ENCODE assay signal across 1 cellular context in the genomic region with DNA sequence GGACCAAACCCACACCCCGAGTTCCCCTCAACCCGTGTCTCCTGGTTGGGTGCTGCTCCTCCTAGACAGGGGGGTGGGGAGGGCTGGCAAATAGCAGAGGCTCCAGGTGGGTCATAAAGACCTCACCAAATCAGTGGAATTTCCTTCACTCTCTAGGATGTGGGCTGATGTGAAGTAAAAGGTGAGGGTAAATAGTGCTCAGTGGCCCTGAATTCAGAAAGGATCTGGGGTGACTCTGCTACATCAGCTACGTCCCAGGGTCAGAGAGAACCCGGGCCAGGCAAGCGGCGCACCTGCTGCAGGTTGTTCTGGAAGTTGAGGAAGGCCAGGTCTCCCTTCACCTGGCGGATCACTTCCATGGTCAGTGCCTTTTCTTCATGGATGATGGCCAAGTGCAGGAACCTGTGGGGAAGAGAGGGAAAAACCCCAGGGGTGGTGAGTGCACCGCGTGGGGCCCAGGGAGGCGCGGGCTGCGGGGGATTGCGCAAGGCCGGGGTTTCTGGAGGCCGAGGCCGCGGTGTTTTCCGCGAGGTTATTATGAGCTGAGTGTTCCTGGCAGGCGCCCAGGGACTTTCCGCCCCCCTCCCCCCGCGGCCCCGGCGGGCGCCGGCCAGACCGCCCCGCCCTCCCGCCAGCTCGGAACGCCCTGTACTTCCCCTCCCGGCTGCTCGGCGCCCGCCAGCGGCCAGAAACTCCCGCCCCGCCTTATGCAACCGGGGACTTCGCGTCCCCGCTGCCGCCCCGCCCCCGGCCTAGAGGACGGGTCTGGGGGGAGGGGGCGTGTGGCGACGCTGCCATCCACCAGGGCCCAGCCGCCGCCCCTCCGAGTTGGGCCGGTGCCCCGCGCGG.
TF ChIP-seq lines count a peak whose summit lies in the region.

No MANE protein-coding gene starts in this region.

TF ChIP-seq in HepG2, 621 proteins besides CTCF, POLR2A, EP300 and RAD21 (continued from another document and continues in another):
- TF ChIP-seq, protein P1, sequence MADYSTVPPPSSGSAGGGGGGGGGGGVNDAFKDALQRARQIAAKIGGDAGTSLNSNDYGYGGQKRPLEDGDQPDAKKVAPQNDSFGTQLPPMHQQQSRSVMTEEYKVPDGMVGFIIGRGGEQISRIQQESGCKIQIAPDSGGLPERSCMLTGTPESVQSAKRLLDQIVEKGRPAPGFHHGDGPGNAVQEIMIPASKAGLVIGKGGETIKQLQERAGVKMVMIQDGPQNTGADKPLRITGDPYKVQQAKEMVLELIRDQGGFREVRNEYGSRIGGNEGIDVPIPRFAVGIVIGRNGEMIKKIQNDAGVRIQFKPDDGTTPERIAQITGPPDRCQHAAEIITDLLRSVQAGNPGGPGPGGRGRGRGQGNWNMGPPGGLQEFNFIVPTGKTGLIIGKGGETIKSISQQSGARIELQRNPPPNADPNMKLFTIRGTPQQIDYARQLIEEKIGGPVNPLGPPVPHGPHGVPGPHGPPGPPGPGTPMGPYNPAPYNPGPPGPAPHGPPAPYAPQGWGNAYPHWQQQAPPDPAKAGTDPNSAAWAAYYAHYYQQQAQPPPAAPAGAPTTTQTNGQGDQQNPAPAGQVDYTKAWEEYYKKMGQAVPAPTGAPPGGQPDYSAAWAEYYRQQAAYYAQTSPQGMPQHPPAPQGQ (CRISPR knock-in tag; IDR thresholded peaks at IDR 0.05; ENCODE audit: borderline replicate concordance), result peak; percentile 96
- TF ChIP-seq MAF1 (CRISPR knock-in tag; IDR thresholded peaks at IDR 0.05; ENCODE audit: borderline replicate concordance), result peak; percentile 97
- TF ChIP-seq, protein P2, sequence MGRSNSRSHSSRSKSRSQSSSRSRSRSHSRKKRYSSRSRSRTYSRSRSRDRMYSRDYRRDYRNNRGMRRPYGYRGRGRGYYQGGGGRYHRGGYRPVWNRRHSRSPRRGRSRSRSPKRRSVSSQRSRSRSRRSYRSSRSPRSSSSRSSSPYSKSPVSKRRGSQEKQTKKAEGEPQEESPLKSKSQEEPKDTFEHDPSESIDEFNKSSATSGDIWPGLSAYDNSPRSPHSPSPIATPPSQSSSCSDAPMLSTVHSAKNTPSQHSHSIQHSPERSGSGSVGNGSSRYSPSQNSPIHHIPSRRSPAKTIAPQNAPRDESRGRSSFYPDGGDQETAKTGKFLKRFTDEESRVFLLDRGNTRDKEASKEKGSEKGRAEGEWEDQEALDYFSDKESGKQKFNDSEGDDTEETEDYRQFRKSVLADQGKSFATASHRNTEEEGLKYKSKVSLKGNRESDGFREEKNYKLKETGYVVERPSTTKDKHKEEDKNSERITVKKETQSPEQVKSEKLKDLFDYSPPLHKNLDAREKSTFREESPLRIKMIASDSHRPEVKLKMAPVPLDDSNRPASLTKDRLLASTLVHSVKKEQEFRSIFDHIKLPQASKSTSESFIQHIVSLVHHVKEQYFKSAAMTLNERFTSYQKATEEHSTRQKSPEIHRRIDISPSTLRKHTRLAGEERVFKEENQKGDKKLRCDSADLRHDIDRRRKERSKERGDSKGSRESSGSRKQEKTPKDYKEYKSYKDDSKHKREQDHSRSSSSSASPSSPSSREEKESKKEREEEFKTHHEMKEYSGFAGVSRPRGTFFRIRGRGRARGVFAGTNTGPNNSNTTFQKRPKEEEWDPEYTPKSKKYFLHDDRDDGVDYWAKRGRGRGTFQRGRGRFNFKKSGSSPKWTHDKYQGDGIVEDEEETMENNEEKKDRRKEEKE (IDR thresholded peaks at IDR 0.05), result no peak
- peak; percentile 97 for TF ChIP-seq ZNF772 (CRISPR knock-in tag; IDR thresholded peaks at IDR 0.05)
- peak; percentile 82; the same call in 1 of the 2 replicates for TF ChIP-seq ZNF790 (CRISPR knock-in tag; IDR thresholded peaks at IDR 0.05; ENCODE audit: borderline replicate concordance)
- TF ChIP-seq ZNF75D (CRISPR knock-in tag; IDR thresholded peaks at IDR 0.05; ENCODE audit: borderline replicate concordance), result peak; percentile 62; the same call in 1 of the 2 replicates
- TF ChIP-seq MTA3 (CRISPR knock-in tag; IDR thresholded peaks at IDR 0.05), result no peak
- peak; percentile 98 for TF ChIP-seq TBX2 (CRISPR knock-in tag; IDR thresholded peaks at IDR 0.05; ENCODE audit: borderline replicate concordance)
- TF ChIP-seq ZNF670 (CRISPR knock-in tag; IDR thresholded peaks at IDR 0.05; ENCODE audit: borderline replicate concordance), result peak; percentile 99
- TF ChIP-seq ZNF839 (CRISPR knock-in tag; IDR thresholded peaks at IDR 0.05; ENCODE audit: borderline replicate concordance), result peak; percentile 95
- TF ChIP-seq, protein P3, sequence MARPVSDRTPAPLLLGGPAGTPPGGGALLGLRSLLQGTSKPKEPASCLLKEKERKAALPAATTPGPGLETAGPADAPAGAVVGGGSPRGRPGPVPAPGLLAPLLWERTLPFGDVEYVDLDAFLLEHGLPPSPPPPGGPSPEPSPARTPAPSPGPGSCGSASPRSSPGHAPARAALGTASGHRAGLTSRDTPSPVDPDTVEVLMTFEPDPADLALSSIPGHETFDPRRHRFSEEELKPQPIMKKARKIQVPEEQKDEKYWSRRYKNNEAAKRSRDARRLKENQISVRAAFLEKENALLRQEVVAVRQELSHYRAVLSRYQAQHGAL (CRISPR knock-in tag; IDR thresholded peaks at IDR 0.05; ENCODE audit: not compliant biosample characterization), result peak; percentile 95
- no peak for TF ChIP-seq RFX1 (IDR thresholded peaks at IDR 0.05)
- peak; percentile 74; the same call in 1 of the 2 replicates for TF ChIP-seq ZNF709 (CRISPR knock-in tag; IDR thresholded peaks at IDR 0.05)
- TF ChIP-seq ZNF282 (IDR thresholded peaks at IDR 0.05; ENCODE audit: partially characterized antibody), result no peak
- TF ChIP-seq FOXK1 (CRISPR knock-in tag; IDR thresholded peaks at IDR 0.05; ENCODE audit: borderline replicate concordance, low read depth), result peak; percentile 99
- no peak; the same call in 1 of the 2 replicates for TF ChIP-seq HMGA1 (CRISPR knock-in tag; conservative IDR thresholded peaks at IDR 0.05)
- TF ChIP-seq ONECUT2 (CRISPR knock-in tag; IDR thresholded peaks at IDR 0.05), result peak; percentile 72; the same call in 1 of the 2 replicates
- peak; percentile 85 for TF ChIP-seq MIER2 (CRISPR knock-in tag; IDR thresholded peaks at IDR 0.05)
- peak; percentile 93 for TF ChIP-seq MAZ (IDR thresholded peaks at IDR 0.05; ENCODE audit: borderline replicate concordance, low read depth, low read length)
- TF ChIP-seq MAZ (CRISPR knock-in tag; IDR thresholded peaks at IDR 0.05; ENCODE audit: low read depth), result peak; percentile 93
- TF ChIP-seq ZNF547 (CRISPR knock-in tag; IDR thresholded peaks at IDR 0.05), result peak; percentile 78; the same call in 1 of the 2 replicates
- no peak for TF ChIP-seq GABPA (IDR thresholded peaks at IDR 0.05; ENCODE audit: low read depth, low read length)
- no peak for TF ChIP-seq GABPA (CRISPR knock-in tag; IDR thresholded peaks at IDR 0.05; ENCODE audit: low read depth)
- TF ChIP-seq, protein P4, sequence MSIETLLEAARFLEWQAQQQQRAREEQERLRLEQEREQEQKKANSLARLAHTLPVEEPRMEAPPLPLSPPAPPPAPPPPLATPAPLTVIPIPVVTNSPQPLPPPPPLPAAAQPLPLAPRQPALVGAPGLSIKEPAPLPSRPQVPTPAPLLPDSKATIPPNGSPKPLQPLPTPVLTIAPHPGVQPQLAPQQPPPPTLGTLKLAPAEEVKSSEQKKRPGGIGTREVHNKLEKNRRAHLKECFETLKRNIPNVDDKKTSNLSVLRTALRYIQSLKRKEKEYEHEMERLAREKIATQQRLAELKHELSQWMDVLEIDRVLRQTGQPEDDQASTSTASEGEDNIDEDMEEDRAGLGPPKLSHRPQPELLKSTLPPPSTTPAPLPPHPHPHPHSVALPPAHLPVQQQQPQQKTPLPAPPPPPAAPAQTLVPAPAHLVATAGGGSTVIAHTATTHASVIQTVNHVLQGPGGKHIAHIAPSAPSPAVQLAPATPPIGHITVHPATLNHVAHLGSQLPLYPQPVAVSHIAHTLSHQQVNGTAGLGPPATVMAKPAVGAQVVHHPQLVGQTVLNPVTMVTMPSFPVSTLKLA (IDR thresholded peaks at IDR 0.05), result peak; percentile 61
- TF ChIP-seq ZNF224 (CRISPR knock-in tag; IDR thresholded peaks at IDR 0.05), result peak; percentile 97
- peak; percentile 47; the same call in 1 of the 2 replicates for TF ChIP-seq TAF1 (CRISPR knock-in tag; IDR thresholded peaks at IDR 0.05)
- no peak; the same call in none of the 2 replicates for TF ChIP-seq ARID2 (CRISPR knock-in tag; IDR thresholded peaks at IDR 0.05; ENCODE audit: borderline replicate concordance)
- TF ChIP-seq, protein P5, sequence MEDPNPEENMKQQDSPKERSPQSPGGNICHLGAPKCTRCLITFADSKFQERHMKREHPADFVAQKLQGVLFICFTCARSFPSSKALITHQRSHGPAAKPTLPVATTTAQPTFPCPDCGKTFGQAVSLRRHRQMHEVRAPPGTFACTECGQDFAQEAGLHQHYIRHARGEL (CRISPR knock-in tag; IDR thresholded peaks at IDR 0.05), result no peak; the same call in 1 of the 2 replicates
- TF ChIP-seq MED8 (CRISPR knock-in tag; IDR thresholded peaks at IDR 0.05; ENCODE audit: insufficient replicate concordance), result peak; percentile 89
- TF ChIP-seq FIP1L1 (IDR thresholded peaks at IDR 0.05; ENCODE audit: borderline replicate concordance, insufficient read depth, low read depth, low read length), result no peak; the same call in 1 of the 2 replicates
- TF ChIP-seq CBX1 (IDR thresholded peaks at IDR 0.05; ENCODE audit: low read depth), result peak; percentile 98
- peak; percentile 73 for TF ChIP-seq PHF8 (CRISPR knock-in tag; IDR thresholded peaks at IDR 0.05)
- TF ChIP-seq ZNF317 (CRISPR knock-in tag; IDR thresholded peaks at IDR 0.05), result peak; percentile 94
- TF ChIP-seq, protein P6, sequence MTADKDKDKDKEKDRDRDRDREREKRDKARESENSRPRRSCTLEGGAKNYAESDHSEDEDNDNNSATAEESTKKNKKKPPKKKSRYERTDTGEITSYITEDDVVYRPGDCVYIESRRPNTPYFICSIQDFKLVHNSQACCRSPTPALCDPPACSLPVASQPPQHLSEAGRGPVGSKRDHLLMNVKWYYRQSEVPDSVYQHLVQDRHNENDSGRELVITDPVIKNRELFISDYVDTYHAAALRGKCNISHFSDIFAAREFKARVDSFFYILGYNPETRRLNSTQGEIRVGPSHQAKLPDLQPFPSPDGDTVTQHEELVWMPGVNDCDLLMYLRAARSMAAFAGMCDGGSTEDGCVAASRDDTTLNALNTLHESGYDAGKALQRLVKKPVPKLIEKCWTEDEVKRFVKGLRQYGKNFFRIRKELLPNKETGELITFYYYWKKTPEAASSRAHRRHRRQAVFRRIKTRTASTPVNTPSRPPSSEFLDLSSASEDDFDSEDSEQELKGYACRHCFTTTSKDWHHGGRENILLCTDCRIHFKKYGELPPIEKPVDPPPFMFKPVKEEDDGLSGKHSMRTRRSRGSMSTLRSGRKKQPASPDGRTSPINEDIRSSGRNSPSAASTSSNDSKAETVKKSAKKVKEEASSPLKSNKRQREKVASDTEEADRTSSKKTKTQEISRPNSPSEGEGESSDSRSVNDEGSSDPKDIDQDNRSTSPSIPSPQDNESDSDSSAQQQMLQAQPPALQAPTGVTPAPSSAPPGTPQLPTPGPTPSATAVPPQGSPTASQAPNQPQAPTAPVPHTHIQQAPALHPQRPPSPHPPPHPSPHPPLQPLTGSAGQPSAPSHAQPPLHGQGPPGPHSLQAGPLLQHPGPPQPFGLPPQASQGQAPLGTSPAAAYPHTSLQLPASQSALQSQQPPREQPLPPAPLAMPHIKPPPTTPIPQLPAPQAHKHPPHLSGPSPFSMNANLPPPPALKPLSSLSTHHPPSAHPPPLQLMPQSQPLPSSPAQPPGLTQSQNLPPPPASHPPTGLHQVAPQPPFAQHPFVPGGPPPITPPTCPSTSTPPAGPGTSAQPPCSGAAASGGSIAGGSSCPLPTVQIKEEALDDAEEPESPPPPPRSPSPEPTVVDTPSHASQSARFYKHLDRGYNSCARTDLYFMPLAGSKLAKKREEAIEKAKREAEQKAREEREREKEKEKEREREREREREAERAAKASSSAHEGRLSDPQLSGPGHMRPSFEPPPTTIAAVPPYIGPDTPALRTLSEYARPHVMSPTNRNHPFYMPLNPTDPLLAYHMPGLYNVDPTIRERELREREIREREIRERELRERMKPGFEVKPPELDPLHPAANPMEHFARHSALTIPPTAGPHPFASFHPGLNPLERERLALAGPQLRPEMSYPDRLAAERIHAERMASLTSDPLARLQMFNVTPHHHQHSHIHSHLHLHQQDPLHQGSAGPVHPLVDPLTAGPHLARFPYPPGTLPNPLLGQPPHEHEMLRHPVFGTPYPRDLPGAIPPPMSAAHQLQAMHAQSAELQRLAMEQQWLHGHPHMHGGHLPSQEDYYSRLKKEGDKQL (CRISPR knock-in tag; IDR thresholded peaks at IDR 0.05; ENCODE audit: low read depth), result peak; percentile 72; the same call in 1 of the 2 replicates
- TF ChIP-seq, protein P7, sequence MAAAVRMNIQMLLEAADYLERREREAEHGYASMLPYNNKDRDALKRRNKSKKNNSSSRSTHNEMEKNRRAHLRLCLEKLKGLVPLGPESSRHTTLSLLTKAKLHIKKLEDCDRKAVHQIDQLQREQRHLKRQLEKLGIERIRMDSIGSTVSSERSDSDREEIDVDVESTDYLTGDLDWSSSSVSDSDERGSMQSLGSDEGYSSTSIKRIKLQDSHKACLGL (CRISPR knock-in tag; IDR thresholded peaks at IDR 0.05), result peak; percentile 98
- TF ChIP-seq, protein P8, sequence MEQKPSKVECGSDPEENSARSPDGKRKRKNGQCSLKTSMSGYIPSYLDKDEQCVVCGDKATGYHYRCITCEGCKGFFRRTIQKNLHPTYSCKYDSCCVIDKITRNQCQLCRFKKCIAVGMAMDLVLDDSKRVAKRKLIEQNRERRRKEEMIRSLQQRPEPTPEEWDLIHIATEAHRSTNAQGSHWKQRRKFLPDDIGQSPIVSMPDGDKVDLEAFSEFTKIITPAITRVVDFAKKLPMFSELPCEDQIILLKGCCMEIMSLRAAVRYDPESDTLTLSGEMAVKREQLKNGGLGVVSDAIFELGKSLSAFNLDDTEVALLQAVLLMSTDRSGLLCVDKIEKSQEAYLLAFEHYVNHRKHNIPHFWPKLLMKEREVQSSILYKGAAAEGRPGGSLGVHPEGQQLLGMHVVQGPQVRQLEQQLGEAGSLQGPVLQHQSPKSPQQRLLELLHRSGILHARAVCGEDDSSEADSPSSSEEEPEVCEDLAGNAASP (CRISPR knock-in tag; IDR thresholded peaks at IDR 0.05; ENCODE audit: borderline replicate concordance), result peak; percentile 99
- no peak for TF ChIP-seq RARG (CRISPR knock-in tag; IDR thresholded peaks at IDR 0.05; ENCODE audit: low read depth)
- peak; percentile 61; the same call in 1 of the 2 replicates for TF ChIP-seq KDM6A (CRISPR knock-in tag; IDR thresholded peaks at IDR 0.05; ENCODE audit: low read depth)
- 0 out of 2 replicates have a peak, but pooled peaks have one; percentile 95 for TF ChIP-seq ZNF678 (CRISPR knock-in tag; IDR thresholded peaks at IDR 0.05)
- TF ChIP-seq, protein P9, sequence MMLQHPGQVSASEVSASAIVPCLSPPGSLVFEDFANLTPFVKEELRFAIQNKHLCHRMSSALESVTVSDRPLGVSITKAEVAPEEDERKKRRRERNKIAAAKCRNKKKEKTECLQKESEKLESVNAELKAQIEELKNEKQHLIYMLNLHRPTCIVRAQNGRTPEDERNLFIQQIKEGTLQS (CRISPR knock-in tag; IDR thresholded peaks at IDR 0.05), result peak; percentile 67
- TF ChIP-seq ZNF343 (CRISPR knock-in tag; IDR thresholded peaks at IDR 0.05), result peak; percentile 96
- TF ChIP-seq SAFB2 (CRISPR knock-in tag; IDR thresholded peaks at IDR 0.05; ENCODE audit: borderline replicate concordance, low read depth), result peak; percentile 91
- no peak for TF ChIP-seq EZH2 (conservative IDR thresholded peaks at IDR 0.05; ENCODE audit: low read depth, low read length)
- peak; percentile 96 for TF ChIP-seq TARDBP (CRISPR knock-in tag; IDR thresholded peaks at IDR 0.05)
- peak; percentile 91 for TF ChIP-seq WIZ (CRISPR knock-in tag; IDR thresholded peaks at IDR 0.05)
- peak; percentile 96 for TF ChIP-seq CAMTA2 (CRISPR knock-in tag; IDR thresholded peaks at IDR 0.05; ENCODE audit: borderline replicate concordance)
- peak; percentile 94 for TF ChIP-seq ZNF44 (CRISPR knock-in tag; IDR thresholded peaks at IDR 0.05)
- peak; percentile 70 for TF ChIP-seq CHCHD3 (CRISPR knock-in tag; IDR thresholded peaks at IDR 0.05)
- TF ChIP-seq ZBTB8A (CRISPR knock-in tag; IDR thresholded peaks at IDR 0.05; ENCODE audit: borderline replicate concordance, low read depth), result peak; percentile 68; the same call in 1 of the 2 replicates
